ENCODE assay signal across 30 cellular contexts in the genomic region with DNA sequence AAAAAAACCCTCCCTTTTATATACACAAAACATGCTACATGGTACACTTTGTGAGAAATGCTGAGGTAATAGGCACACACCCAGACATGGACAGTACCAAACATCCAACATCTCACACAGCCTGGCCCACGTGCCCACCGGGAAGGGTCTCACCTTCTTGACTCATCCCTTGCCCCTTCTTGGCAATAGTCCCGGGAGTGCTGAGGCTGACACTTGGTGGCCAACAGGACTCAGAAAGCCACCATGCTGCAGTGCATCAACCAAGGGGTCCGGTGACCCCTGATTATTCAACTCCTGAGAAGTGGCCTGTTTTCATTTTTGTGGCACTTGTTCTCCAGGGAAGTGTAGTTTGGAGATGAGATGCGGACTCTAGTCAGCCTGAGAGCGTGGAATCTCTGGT. TPM values are rescaled to one million over a fixed set of nuclear protein-coding genes. Genes with fewer than 3 reads are reported as not detected.
"Had no signal": no experiment of that assay in that cellular context is flagged by ENCODE, and none has a peak within 500 bp of the region (broad histone marks: within the 10 kb centered on the region; RNA-seq: fewer than 3 reads in every experiment).

No MANE protein-coding gene starts in this region.

- H3K27me3 ChIP-seq: heart right ventricle, hepatocyte, left lung, neural progenitor cell, neutrophil, ovary, right atrium auricular region, right lobe of liver, stomach, suprapubic skin, tibial artery, uterus had no signal

- H3K9me3 ChIP-seq: heart right ventricle, left lung, lower lobe of right lung, neutrophil, ovary, right atrium auricular region, right lobe of liver, stomach, suprapubic skin, thoracic aorta, tibial artery, uterus had no signal

- H3K4me3 ChIP-seq: heart right ventricle, hepatocyte, left lung, lower lobe of right lung, neural progenitor cell, ovary, right atrium auricular region, right lobe of liver, skin epidermis, stomach, suprapubic skin, thoracic aorta, tibial artery, uterus had no signal

- H3K4me1 ChIP-seq: neural progenitor cell, right lobe of liver had no signal

- DNase-seq: heart right ventricle; kidney glomerular epithelial cell; left cardiac atrium; left lung; lower lobe of right lung; mammary epithelial cell; mesenchymal stem cell; naive B cell; natural killer cell; nephron progenitor cell; occipital lobe; right lobe of liver; stimulated activated CD4-positive, alpha-beta T cell treated with anti-CD3 and anti-CD28 coated beads, Interleukin-12 subunit alpha, Interleukin-12 subunit beta, amount 100 ng/mL, for 4 hours; stimulated activated CD4-positive, alpha-beta T cell treated with anti-CD3 and anti-CD28 coated beads, Interleukin-15, amount 100 ng/mL, for 24 hours; stimulated activated CD4-positive, alpha-beta T cell treated with anti-CD3 and anti-CD28 coated beads, Interleukin-2, amount 100 ng/mL, for 24 hours; stimulated activated CD4-positive, alpha-beta T cell treated with anti-CD3 and anti-CD28 coated beads, Interleukin-4, amount 100 ng/mL, for 1 hour; stimulated activated naive B cell treated with anti-CD40 and anti-IgM and Interleukin-4, amounts not matched to agents 10 μg/mL and 1 μg/mL and 100 μg/mL, for 72 hours; stimulated activated naive CD8-positive, alpha-beta T cell treated with anti-CD3 and anti-CD28 coated beads, Interleukin-15, Interleukin-2, amounts not matched to agents 100 U/mL and 50 U/mL, for 24 hours; stomach; tibial artery; trophoblast cell had no signal

- H3K36me3 ChIP-seq: neural progenitor cell, neutrophil, ovary, right lobe of liver, thoracic aorta, uterus had no signal

- ATAC-seq: heart right ventricle; left cardiac atrium; left lung; lower lobe of right lung; natural killer cell; right lobe of liver; stimulated activated naive B cell treated with anti-CD40 and anti-IgM and Interleukin-4, amounts not matched to agents 10 μg/mL and 1 μg/mL and 100 μg/mL, for 72 hours; stimulated activated naive CD8-positive, alpha-beta T cell treated with anti-CD3 and anti-CD28 coated beads, Interleukin-15, Interleukin-2, amounts not matched to agents 100 U/mL and 50 U/mL, for 24 hours had no signal

- H3K9ac ChIP-seq: neural progenitor cell had no signal

- H3K27ac ChIP-seq: heart right ventricle, hepatocyte, left lung, lower lobe of right lung, neural progenitor cell, neutrophil, right atrium auricular region, right lobe of liver, skin epidermis, stomach, suprapubic skin, thoracic aorta, tibial artery had no signal

RNA-seq across cellular contexts. Expression of a gene that starts 35.0 kb away (rescaled TPM):
- total RNA-seq: natural killer cell had no signal
